ENCODE assay signal across 1 cellular context in the genomic region with DNA sequence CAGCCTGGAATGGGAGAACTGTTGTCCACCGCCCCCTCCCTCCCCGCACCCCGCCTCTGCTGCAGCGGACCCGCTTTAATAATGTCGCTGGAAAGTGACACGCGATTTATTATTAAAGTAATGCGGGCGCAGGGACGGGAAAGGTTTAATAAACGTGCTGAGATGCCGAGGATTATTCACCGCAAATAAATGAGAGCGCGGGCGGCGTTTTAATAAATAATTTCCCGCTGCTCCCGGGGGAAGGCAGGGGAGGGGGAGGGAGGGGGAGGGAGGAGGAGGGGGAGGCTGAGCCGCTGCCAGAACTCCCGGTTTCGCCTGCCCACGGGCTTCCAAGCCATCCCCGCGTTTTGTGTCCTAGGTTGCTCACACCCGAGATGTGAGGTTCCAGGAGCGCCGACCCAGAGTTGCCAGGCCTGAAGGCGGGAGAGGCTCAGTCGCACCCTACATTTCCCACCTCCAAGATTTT.
TF ChIP-seq lines count a peak whose summit lies in the region.

No MANE protein-coding gene starts in this region.

TF ChIP-seq in endothelial cell of umbilical vein, 7 proteins besides CTCF, POLR2A, EP300 and RAD21:
- TF ChIP-seq POLR2AphosphoS5 (IDR thresholded peaks at IDR 0.05; ENCODE audit: insufficient read depth, low read depth, low read length) (no peak), GATA2 (IDR thresholded peaks at IDR 0.05; ENCODE audit: insufficient read depth, insufficient read length, low read depth, low read length) (no peak), JUN (IDR thresholded peaks at IDR 0.05; ENCODE audit: borderline replicate concordance, insufficient read depth, insufficient read length, low read depth) (no peak), EZH2 (IDR thresholded peaks at IDR 0.05; ENCODE audit: borderline replicate concordance, low read depth, low read length, severe bottlenecking) (no peak), MAX (IDR thresholded peaks at IDR 0.05; ENCODE audit: insufficient read depth, insufficient read length) (no peak), MYC (IDR thresholded peaks at IDR 0.05; ENCODE audit: low read depth, low read length) (no peak), FOS (IDR thresholded peaks at IDR 0.05; ENCODE audit: borderline replicate concordance, insufficient read depth, low read length) (no peak)
